9 cellular contexts compared by ENCODE assay signal in the genomic region with DNA sequence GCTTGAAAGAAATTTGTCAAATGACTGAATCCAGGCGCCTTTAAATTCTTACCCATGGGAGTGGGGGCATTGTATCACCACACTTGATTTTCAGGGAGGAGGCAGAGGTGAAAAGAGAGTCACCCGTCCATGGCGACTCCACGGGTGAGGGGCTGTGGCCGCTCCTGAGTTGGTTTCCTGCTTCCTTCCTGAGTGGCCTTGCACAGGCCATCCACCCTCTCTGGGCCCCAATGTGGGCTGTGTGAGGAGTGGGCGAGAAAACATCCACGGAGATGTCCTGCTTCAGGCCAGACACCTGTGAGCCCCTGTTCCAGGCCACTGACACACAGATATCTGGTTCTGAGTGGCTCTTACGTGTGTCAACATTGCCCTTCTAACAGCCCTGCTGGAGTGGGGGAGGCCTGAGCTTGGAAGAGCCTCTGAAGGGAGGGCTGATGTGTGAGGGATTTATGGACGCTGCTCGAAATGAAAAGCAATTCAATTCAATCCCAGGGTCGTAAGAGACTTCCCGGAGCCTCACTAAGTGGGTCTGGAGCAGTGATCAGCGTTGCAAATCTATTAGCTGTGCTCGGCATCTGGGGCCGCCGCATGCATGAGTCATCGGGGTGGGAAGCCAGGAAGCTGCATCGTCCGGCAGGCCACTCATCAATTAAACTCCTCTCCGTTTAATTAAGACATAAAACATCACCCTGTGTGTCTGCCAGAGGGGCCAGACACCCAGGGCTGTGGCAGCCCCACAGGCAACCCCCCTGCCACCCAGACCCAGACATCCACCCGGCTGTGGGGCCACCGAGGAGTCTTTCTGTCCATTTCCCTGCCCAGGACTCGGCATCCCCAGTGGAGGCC. TPM values are rescaled to one million over a fixed set of nuclear protein-coding genes. Genes with fewer than 3 reads are reported as not detected.
DNase-seq lines count a peak whose midpoint lies in the region; ATAC-seq and TF ChIP-seq lines count a peak whose summit lies in the region.
"Had no signal": no experiment of that assay in that cellular context is flagged by ENCODE, and none has a peak within 500 bp of the region (broad histone marks: within the 10 kb centered on the region; RNA-seq: fewer than 3 reads in every experiment).

No MANE protein-coding gene starts in this region.

- POLR2A ChIA-PET in AG04450 (lab: Yijun Ruan, JAX): no interaction called here
- POLR2A ChIA-PET in HCT116 (lab: Charles Lee): interaction anchor here (0.5 kb wide), 1 partner anchor 44 kb away, joined by 4 read pairs; no protein-coding TSS in a partner anchor

- DNase-seq in AG04450 (ENCODE audit: low read depth, low spot score) (peak; percentile 21), HCT116 (ENCODE audit: low read depth, low spot score) (no peak), RWPE2 (ENCODE audit: low spot score) (no peak), iPS-NIHi7 (ENCODE audit: extremely low spot score) (peak; percentile 69), T-helper 2 cell (no peak), HAP-1 (ENCODE audit: low spot score in 2 of 2) (no peak)

- TF ChIP-seq POLR2A in HCT116 (IDR thresholded peaks at IDR 0.05; ENCODE audit: borderline replicate concordance, extremely low read depth, insufficient read depth, insufficient read length): no peak

- H3K36me3 ChIP-seq in HCT116 (ENCODE audit: control insufficient read depth in 1 of 2, insufficient read depth in 2 of 2, low read length in 2 of 2) (no peaks in the 10 kb centered on the region), RWPE2 (ENCODE audit: low read depth) (no peaks in the 10 kb centered on the region), HAP-1 (replicated peaks) (no peaks in the 10 kb centered on the region)

- no peaks in the 10 kb centered on the region for H3K79me2 ChIP-seq in HCT116 (ENCODE audit: insufficient read depth, low read length)

- no peaks in the 10 kb centered on the region for H3K27me3 ChIP-seq in AG04450 (ENCODE audit: control insufficient read depth, insufficient read depth, low read length)
- H3K27me3 ChIP-seq in HCT116 (ENCODE audit: insufficient read depth, low read length): peaks cover 14% of the 10 kb centered on the region; the same call in 1 of the 2 replicates
- peaks cover 5% of the 10 kb centered on the region for H3K27me3 ChIP-seq in RWPE2 (ENCODE audit: insufficient read depth, poor library complexity, severe bottlenecking)
- H3K27me3 ChIP-seq in HAP-1 (ENCODE audit: low read depth): 0 out of 2 replicates have a peak, but pooled peaks cover 3% of the 10 kb centered on the region

- H3K9me3 ChIP-seq in AG04450 (ENCODE audit: control insufficient read depth, insufficient read depth, low read length) (no peaks in the 10 kb centered on the region), HCT116 (ENCODE audit: control insufficient read depth in 1 of 2, insufficient read depth in 1 of 2, low read depth in 1 of 2, low read length in 2 of 2) (no peaks in the 10 kb centered on the region), RWPE2 (ENCODE audit: severe bottlenecking) (no peaks in the 10 kb centered on the region), HAP-1 (no peaks in the 10 kb centered on the region)

- no peaks in the 10 kb centered on the region for H3K9me2 ChIP-seq in HCT116 (ENCODE audit: insufficient read depth)

- peak overlapping the region; percentile 1; the same call in 1 of the 2 replicates for H3K9ac ChIP-seq in HCT116 (ENCODE audit: low read length)

- BruUV-seq in HCT116 (replicated peaks; lab: Mats Ljungman, UMichigan): no TSS peak

- no peak for TF ChIP-seq RAD21 in HCT116 (IDR thresholded peaks at IDR 0.05; ENCODE audit: low read depth)

- RAD21 ChIA-PET in HCT116 (lab: Charles Lee; ENCODE audit: low non-redundant PET in 1 of 2, low total read pairs in 2 of 2, uncharacterized antibody in 2 of 2, unreplicated experiment in 2 of 2): no interaction called here

- TF ChIP-seq CTCF in AG04450 (IDR thresholded peaks at IDR 0.05; ENCODE audit: low read depth, low read length) (no peak), HCT116 (IDR thresholded peaks at IDR 0.05 in 2 of 3, conservative IDR thresholded peaks at IDR 0.05 in 1 of 3; ENCODE audit: borderline replicate concordance in 1 of 3, insufficient read depth in 1 of 3, low read depth in 2 of 3, low read length in 2 of 3) (no peak), RWPE2 (IDR thresholded peaks at IDR 0.05; ENCODE audit: poor library complexity, severe bottlenecking) (no peak)

- peak overlapping the region; percentile 57 for H2AFZ ChIP-seq in HCT116 (ENCODE audit: low read depth, low read length, poor library complexity, severe bottlenecking)

- in situ Hi-C loops in HAP-1 (cut with MboI; ENCODE audit: low sequenced_read_pairs): no loop called here

- H3K27ac ChIP-seq in AG04450 (ENCODE audit: low read depth, low read length) (no peak overlapping the region), HCT116 (ENCODE audit: low read depth, low read length) (no peak overlapping the region; the same call in 1 of the 2 replicates), RWPE2 (ENCODE audit: poor library complexity, severe bottlenecking) (no peak overlapping the region)

- intact Hi-C loops in HCT116 (cut with micrococcal nuclease): no loop called here

- ATAC-seq in HCT116 (peak; percentile 83), RWPE2 (ENCODE audit: low read depth) (peak; percentile 69), GM19351 (IDR thresholded peaks at IDR 0.05; ENCODE audit: unreplicated experiment) (no peak), HG02610 (IDR thresholded peaks at IDR 0.05; ENCODE audit: unreplicated experiment) (no peak)

- CTCF ChIA-PET in AG04450 (lab: Charles Lee): no interaction called here
- CTCF ChIA-PET in HCT116 (lab: Charles Lee): interaction anchor here (0.7 to 1.2 kb wide), 3 partner anchors 9 to 421 kb away, joined by 3 to 4 read pairs (median 3); no protein-coding TSS in a partner anchor

- no peaks in the 10 kb centered on the region for H4K20me1 ChIP-seq in HCT116 (ENCODE audit: insufficient read depth)

- H3K4me3 ChIP-seq in AG04450 (ENCODE audit: low read depth, low read length) (no peak overlapping the region), HCT116 (replicated peaks in 1 of 2; ENCODE audit: low read depth in 1 of 2, low read length in 2 of 2) (peak overlapping the region in 1 of 2 experiments; percentile 22; a peak in 2 of 4 replicates), RWPE2 (ENCODE audit: severe bottlenecking) (no peak overlapping the region), HAP-1 (no peak overlapping the region)

- peak overlapping the region; percentile 70 for H3K4me2 ChIP-seq in HCT116 (ENCODE audit: low read length)

- H3K4me1 ChIP-seq in HCT116 (ENCODE audit: control insufficient read depth in 1 of 2, insufficient read depth in 2 of 2, low read length in 2 of 2) (peaks cover 14 to 20% of the 10 kb centered on the region in 2 experiments), RWPE2 (ENCODE audit: insufficient read depth, poor library complexity, severe bottlenecking) (peaks cover 3% of the 10 kb centered on the region), HAP-1 (no peaks in the 10 kb centered on the region)

TF ChIP-seq in HCT116, 20 proteins besides CTCF, POLR2A, EP300 and RAD21 (continues in another document):
- peak; percentile 49; the same call in 1 of the 2 replicates for TF ChIP-seq FOSL1 (IDR thresholded peaks at IDR 0.05; ENCODE audit: low read depth)
- no peak for TF ChIP-seq EGR1 (IDR thresholded peaks at IDR 0.05; ENCODE audit: low read depth)
- no peak for TF ChIP-seq EZH2 (IDR thresholded peaks at IDR 0.05)
- TF ChIP-seq, protein P1, sequence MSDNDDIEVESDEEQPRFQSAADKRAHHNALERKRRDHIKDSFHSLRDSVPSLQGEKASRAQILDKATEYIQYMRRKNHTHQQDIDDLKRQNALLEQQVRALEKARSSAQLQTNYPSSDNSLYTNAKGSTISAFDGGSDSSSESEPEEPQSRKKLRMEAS (IDR thresholded peaks at IDR 0.05): no peak
- TF ChIP-seq SP1 (IDR thresholded peaks at IDR 0.05; ENCODE audit: low read depth): no peak
- TF ChIP-seq CBX3 (IDR thresholded peaks at IDR 0.05; ENCODE audit: low read depth): no peak
- no peak for TF ChIP-seq CEBPB (IDR thresholded peaks at IDR 0.05; ENCODE audit: low read depth)
- TF ChIP-seq POLR2AphosphoS5 (IDR thresholded peaks at IDR 0.05; ENCODE audit: low read depth, low read length): no peak
- TF ChIP-seq TCF7L2 (IDR thresholded peaks at IDR 0.05; ENCODE audit: borderline replicate concordance, extremely low read depth, insufficient read depth, insufficient read length): peak; percentile 33
- TF ChIP-seq, protein P2, sequence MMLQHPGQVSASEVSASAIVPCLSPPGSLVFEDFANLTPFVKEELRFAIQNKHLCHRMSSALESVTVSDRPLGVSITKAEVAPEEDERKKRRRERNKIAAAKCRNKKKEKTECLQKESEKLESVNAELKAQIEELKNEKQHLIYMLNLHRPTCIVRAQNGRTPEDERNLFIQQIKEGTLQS (IDR thresholded peaks at IDR 0.05): no peak
- TF ChIP-seq SRF (IDR thresholded peaks at IDR 0.05; ENCODE audit: low read depth): no peak
- TF ChIP-seq ELF1 (IDR thresholded peaks at IDR 0.05; ENCODE audit: borderline replicate concordance, low read depth): no peak
- peak; percentile 61 for TF ChIP-seq JUND (IDR thresholded peaks at IDR 0.05)
- TF ChIP-seq, protein P3, sequence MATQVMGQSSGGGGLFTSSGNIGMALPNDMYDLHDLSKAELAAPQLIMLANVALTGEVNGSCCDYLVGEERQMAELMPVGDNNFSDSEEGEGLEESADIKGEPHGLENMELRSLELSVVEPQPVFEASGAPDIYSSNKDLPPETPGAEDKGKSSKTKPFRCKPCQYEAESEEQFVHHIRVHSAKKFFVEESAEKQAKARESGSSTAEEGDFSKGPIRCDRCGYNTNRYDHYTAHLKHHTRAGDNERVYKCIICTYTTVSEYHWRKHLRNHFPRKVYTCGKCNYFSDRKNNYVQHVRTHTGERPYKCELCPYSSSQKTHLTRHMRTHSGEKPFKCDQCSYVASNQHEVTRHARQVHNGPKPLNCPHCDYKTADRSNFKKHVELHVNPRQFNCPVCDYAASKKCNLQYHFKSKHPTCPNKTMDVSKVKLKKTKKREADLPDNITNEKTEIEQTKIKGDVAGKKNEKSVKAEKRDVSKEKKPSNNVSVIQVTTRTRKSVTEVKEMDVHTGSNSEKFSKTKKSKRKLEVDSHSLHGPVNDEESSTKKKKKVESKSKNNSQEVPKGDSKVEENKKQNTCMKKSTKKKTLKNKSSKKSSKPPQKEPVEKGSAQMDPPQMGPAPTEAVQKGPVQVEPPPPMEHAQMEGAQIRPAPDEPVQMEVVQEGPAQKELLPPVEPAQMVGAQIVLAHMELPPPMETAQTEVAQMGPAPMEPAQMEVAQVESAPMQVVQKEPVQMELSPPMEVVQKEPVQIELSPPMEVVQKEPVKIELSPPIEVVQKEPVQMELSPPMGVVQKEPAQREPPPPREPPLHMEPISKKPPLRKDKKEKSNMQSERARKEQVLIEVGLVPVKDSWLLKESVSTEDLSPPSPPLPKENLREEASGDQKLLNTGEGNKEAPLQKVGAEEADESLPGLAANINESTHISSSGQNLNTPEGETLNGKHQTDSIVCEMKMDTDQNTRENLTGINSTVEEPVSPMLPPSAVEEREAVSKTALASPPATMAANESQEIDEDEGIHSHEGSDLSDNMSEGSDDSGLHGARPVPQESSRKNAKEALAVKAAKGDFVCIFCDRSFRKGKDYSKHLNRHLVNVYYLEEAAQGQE (IDR thresholded peaks at IDR 0.05; ENCODE audit: low read depth): no peak
- no peak for TF ChIP-seq EZH2phosphoT487 (IDR thresholded peaks at IDR 0.05; ENCODE audit: borderline replicate concordance)
- TF ChIP-seq ZFX (IDR thresholded peaks at IDR 0.05): no peak

RNA-seq across cellular contexts. Expression of a gene that starts 20.0 kb away (rescaled TPM):
- polyA plus RNA-seq in AG04450 (2011; rRNA removed): not detected in 2 replicates
- polyA minus RNA-seq in AG04450 (2011; rRNA and poly(A)+ RNA removed): not detected in 2 replicates
- not detected for total RNA-seq in HCT116 (2021; ENCODE audit: unreplicated experiment)
- not detected in 2 replicates for polyA plus RNA-seq in HCT116 (2012)
- total RNA-seq: skeletal muscle tissue had no signal

Comparison
In these comparisons a context has a peak if more than half of its experiments do, and no peak if none do; other contexts are left out.
1. DNase-seq: peak in AG04450 (single experiment) and iPS-NIHi7 (single experiment); none in HCT116 (single experiment), RWPE2 (single experiment), T-helper 2 cell (0 of 5) and HAP-1 (0 of 2).
2. ATAC-seq: peak in HCT116 (single experiment) and RWPE2 (single experiment); none in GM19351 (single experiment) and HG02610 (single experiment).